ENCODE assay signal across 1 cellular context in genomic region chr1:13708380-13709010, GRCh38.
TF ChIP-seq lines count a peak whose summit lies in the region.

No MANE protein-coding gene starts in this region.

TF ChIP-seq in HEK293, 187 proteins besides CTCF, POLR2A, EP300 and RAD21 (continued from another document):
- peak; percentile 62; the same call in 1 of the 2 replicates for TF ChIP-seq ZBTB17 (tag by site-specific recombination; IDR thresholded peaks at IDR 0.05)
- TF ChIP-seq ZNF2 (tag by site-specific recombination; IDR thresholded peaks at IDR 0.05): no peak
- no peak for TF ChIP-seq ZNF596 (tag by site-specific recombination; IDR thresholded peaks at IDR 0.05)
- peak; percentile 78 for TF ChIP-seq ZBTB20 (tag by site-specific recombination; IDR thresholded peaks at IDR 0.05)
- peak; percentile 84; the same call in 1 of the 2 replicates for TF ChIP-seq TRIM28 (IDR thresholded peaks at IDR 0.05; ENCODE audit: borderline replicate concordance, low read length)
- TF ChIP-seq ZNF335 (tag by site-specific recombination; conservative IDR thresholded peaks at IDR 0.05): peak; percentile 30; the same call in 1 of the 2 replicates
